ENCODE assay signal across 1 cellular context in genomic region chr5:116492016-116492623, GRCh38.
TF ChIP-seq lines count a peak whose summit lies in the region.

No MANE protein-coding gene starts in this region.

TF ChIP-seq in K562, 482 proteins besides CTCF, POLR2A, EP300 and RAD21 (continued from another document and continues in another):
- TF ChIP-seq FOXO4 (CRISPR knock-in tag; IDR thresholded peaks at IDR 0.05) (no peak), ZNF717 (CRISPR knock-in tag; IDR thresholded peaks at IDR 0.05) (no peak), FOXK2 (conservative IDR thresholded peaks at IDR 0.05 in 1 of 2, IDR thresholded peaks at IDR 0.05 in 1 of 2; ENCODE audit: low read depth in 2 of 2) (no peak), GABPA (tag; conservative IDR thresholded peaks at IDR 0.05; ENCODE audit: low read depth) (no peak), PKNOX1 (IDR thresholded peaks at IDR 0.05) (no peak), PTTG1 (tag; IDR thresholded peaks at IDR 0.05; ENCODE audit: low read depth) (no peak), MAX (CRISPR knock-in tag; IDR thresholded peaks at IDR 0.05) (no peak), NR2C2 (CRISPR knock-in tag; IDR thresholded peaks at IDR 0.05) (no peak), NR2C2 (tag; IDR thresholded peaks at IDR 0.05) (no peak), HNRNPUL1 (IDR thresholded peaks at IDR 0.05; ENCODE audit: low read length) (no peak), TAF15 (IDR thresholded peaks at IDR 0.05; ENCODE audit: low read depth, low read length) (no peak), CBFA2T2 (conservative IDR thresholded peaks at IDR 0.05) (peak; percentile 17; the same call in 1 of the 2 replicates), IRF9 (tag; IDR thresholded peaks at IDR 0.05) (no peak), CEBPG (CRISPR knock-in tag; IDR thresholded peaks at IDR 0.05) (peak; percentile 42; the same call in 1 of the 2 replicates), CEBPG (tag; conservative IDR thresholded peaks at IDR 0.05 in 1 of 2, IDR thresholded peaks at IDR 0.05 in 1 of 2) (peak; percentile 65 to 71), DLX4 (CRISPR knock-in tag; IDR thresholded peaks at IDR 0.05) (no peak), PYGO2 (tag; IDR thresholded peaks at IDR 0.05) (no peak), ZNF184 (CRISPR knock-in tag; IDR thresholded peaks at IDR 0.05) (no peak), PML (IDR thresholded peaks at IDR 0.05; ENCODE audit: low read length) (peak; percentile 22; the same call in 1 of the 2 replicates), IRF2 (CRISPR knock-in tag; IDR thresholded peaks at IDR 0.05) (no peak), ARID4B (CRISPR knock-in tag; IDR thresholded peaks at IDR 0.05) (no peak), ZNF174 (CRISPR knock-in tag; IDR thresholded peaks at IDR 0.05) (no peak), SMARCA5 (IDR thresholded peaks at IDR 0.05) (no peak), STAT5A (IDR thresholded peaks at IDR 0.05; ENCODE audit: borderline replicate concordance, low read length) (no peak), ZNF76 (CRISPR knock-in tag; IDR thresholded peaks at IDR 0.05; ENCODE audit: borderline replicate concordance) (no peak), NONO (IDR thresholded peaks at IDR 0.05; ENCODE audit: low read depth in 2 of 2, low read length in 1 of 2) (no peak), TBL1XR1 (IDR thresholded peaks at IDR 0.05; ENCODE audit: low read length in 2 of 2) (no peak), NFIC (IDR thresholded peaks at IDR 0.05) (peak; percentile 30; the same call in 1 of the 2 replicates), HDGF (IDR thresholded peaks at IDR 0.05) (no peak), ZNF140 (CRISPR knock-in tag; IDR thresholded peaks at IDR 0.05) (no peak), RUNX1 (IDR thresholded peaks at IDR 0.05; ENCODE audit: low read depth) (no peak), CHD1 (IDR thresholded peaks at IDR 0.05; ENCODE audit: low read length) (no peak), ZNF253 (CRISPR knock-in tag; conservative IDR thresholded peaks at IDR 0.05) (no peak), MGA (IDR thresholded peaks at IDR 0.05) (no peak), SMARCA4 (IDR thresholded peaks at IDR 0.05) (no peak), HIVEP1 (CRISPR knock-in tag; IDR thresholded peaks at IDR 0.05) (no peak), HDAC2 (IDR thresholded peaks at IDR 0.05) (no peak), POU5F1 (IDR thresholded peaks at IDR 0.05; ENCODE audit: borderline replicate concordance, low read depth, low read length, partially characterized antibody) (no peak), ZNF740 (CRISPR knock-in tag; IDR thresholded peaks at IDR 0.05) (no peak), ZNF740 (tag; IDR thresholded peaks at IDR 0.05) (no peak), BRD9 (IDR thresholded peaks at IDR 0.05; ENCODE audit: low read depth, partially characterized antibody) (no peak)
